Comparison of ENCODE assay signal across 9 cellular contexts in genomic region chr15:63044077-63044644, GRCh38. TPM values are rescaled to one million over a fixed set of nuclear protein-coding genes. Genes with fewer than 3 reads are reported as not detected.
DNase-seq lines count a peak whose midpoint lies in the region; ATAC-seq and TF ChIP-seq lines count a peak whose summit lies in the region.
"Had no signal": no experiment of that assay in that cellular context is flagged by ENCODE, and none has a peak within 500 bp of the region (broad histone marks: within the 10 kb centered on the region; RNA-seq: fewer than 3 reads in every experiment).

No MANE protein-coding gene starts in this region.

- DNase-seq in heart right ventricle (no peak), cardiac septum (ENCODE audit: low spot score) (no peak), vagina (ENCODE audit: extremely low spot score in 2 of 2) (no peak), NCI-H748 treated with DMSO at 0.1 percent for 48 hours (lab: John Stamatoyannopoulos, UW) (no peak)
- DNase-seq in effector memory CD8-positive, alpha-beta T cell: no peak
- DNase-seq in activated naive CD4-positive, alpha-beta T cell treated with anti-CD3 and anti-CD28 coated beads, Interleukin-2, amount 10 ng/mL, durations not matched to agents 7 days and 5 days: no peak
- DNase-seq: cerebellar nuclear complex had no signal

- ATAC-seq in heart right ventricle (no peak), GM19395 (IDR thresholded peaks at IDR 0.05; ENCODE audit: unreplicated experiment) (no peak)
- no peak for ATAC-seq in effector memory CD8-positive, alpha-beta T cell (replicated peaks)

- H3K9me3 Mint-ChIP-seq in effector memory CD8-positive, alpha-beta T cell: no peaks in the 10 kb centered on the region
- H3K9me3 Mint-ChIP-seq in activated naive CD4-positive, alpha-beta T cell treated with anti-CD3 and anti-CD28 coated beads, Interleukin-2, amount 10 ng/mL, durations not matched to agents 7 days and 5 days: no peaks in the 10 kb centered on the region

- CTCF ChIA-PET in activated naive CD4-positive, alpha-beta T cell treated with anti-CD3 and anti-CD28 coated beads, Interleukin-2, amount 10 ng/mL, durations not matched to agents 7 days and 5 days (lab: Charles Lee): no interaction called here

- H3K4me1 Mint-ChIP-seq in effector memory CD8-positive, alpha-beta T cell (ENCODE audit: low read depth in 2 of 2): peaks cover 13 to 17% of the 10 kb centered on the region in 2 donors
- peaks cover 21% of the 10 kb centered on the region for H3K4me1 Mint-ChIP-seq in activated naive CD4-positive, alpha-beta T cell treated with anti-CD3 and anti-CD28 coated beads, Interleukin-2, amount 10 ng/mL, durations not matched to agents 7 days and 5 days

- H3K27me3 Mint-ChIP-seq in effector memory CD8-positive, alpha-beta T cell: peaks cover 76 to 84% of the 10 kb centered on the region in 2 donors
- peaks cover 90% of the 10 kb centered on the region for H3K27me3 Mint-ChIP-seq in activated naive CD4-positive, alpha-beta T cell treated with anti-CD3 and anti-CD28 coated beads, Interleukin-2, amount 10 ng/mL, durations not matched to agents 7 days and 5 days

- TF ChIP-seq CTCF in heart right ventricle (IDR thresholded peaks at IDR 0.05) (no peak), vagina (IDR thresholded peaks at IDR 0.05) (no peak)

- peak overlapping the region; percentile 53 to 70 for H3K4me3 Mint-ChIP-seq in effector memory CD8-positive, alpha-beta T cell
- H3K4me3 Mint-ChIP-seq in activated naive CD4-positive, alpha-beta T cell treated with anti-CD3 and anti-CD28 coated beads, Interleukin-2, amount 10 ng/mL, durations not matched to agents 7 days and 5 days: no peak overlapping the region

- intact Hi-C loops in heart right ventricle (cut with DNase I): loop anchor here in 8 of 10 donors (2.0 to 10.0 kb wide), 8 partner anchors 102 to 361 kb away; no protein-coding TSS in a partner anchor
- intact Hi-C loops in cardiac septum (cut with DNase I): loop anchor here (5.0 to 10.0 kb wide), 3 partner anchors 47 to 231 kb away; partner anchors contain the start of gene APH1B
- intact Hi-C loops in vagina (cut with DNase I): loop anchor here (5.0 kb wide), 1 partner anchor 48 kb away; no protein-coding TSS in a partner anchor

- H3K9me3 ChIP-seq in heart right ventricle: no peaks in the 10 kb centered on the region
- H3K9me3 ChIP-seq in muscle layer of colon (ENCODE audit: low read length): no peaks in the 10 kb centered on the region
- no peaks in the 10 kb centered on the region for H3K9me3 ChIP-seq in vagina

- H3K4me1 ChIP-seq in heart right ventricle: peaks cover 4 to 55% (median 25%) of the 10 kb centered on the region in 9 donors
- H3K4me1 ChIP-seq in muscle layer of colon (ENCODE audit: insufficient read depth, low read length): peaks cover 15% of the 10 kb centered on the region
- peaks cover 22% of the 10 kb centered on the region for H3K4me1 ChIP-seq in vagina

- H3K4me3 ChIP-seq in heart right ventricle (peak overlapping the region; percentile 66 to 92 (median 80)), muscle layer of colon (ENCODE audit: low read depth in 1 of 2, low read length in 2 of 2) (peak overlapping the region; percentile 64 to 81), vagina (peak overlapping the region; percentile 70 to 77)

- no peak for TF ChIP-seq POLR2A in vagina (IDR thresholded peaks at IDR 0.05)

- H3K27me3 ChIP-seq in heart right ventricle (peaks cover 0 to 80% (median 0%) of the 10 kb centered on the region in 7 donors), muscle layer of colon (ENCODE audit: control insufficient read depth in 1 of 2, insufficient read depth in 2 of 2, low read length in 2 of 2) (no peaks in the 10 kb centered on the region), vagina (no peaks in the 10 kb centered on the region)

- H3K9ac ChIP-seq in muscle layer of colon (ENCODE audit: low read length): peak overlapping the region; percentile 69

- peaks cover 10% of the 10 kb centered on the region for H3K36me3 Mint-ChIP-seq in effector memory CD8-positive, alpha-beta T cell (ENCODE audit: insufficient read depth)
- H3K36me3 Mint-ChIP-seq in activated naive CD4-positive, alpha-beta T cell treated with anti-CD3 and anti-CD28 coated beads, Interleukin-2, amount 10 ng/mL, durations not matched to agents 7 days and 5 days: no peaks in the 10 kb centered on the region

- peaks cover 0 to 35% (median 25%) of the 10 kb centered on the region in 9 donors for H3K36me3 ChIP-seq in heart right ventricle
- H3K36me3 ChIP-seq in muscle layer of colon (ENCODE audit: insufficient read depth, low read length): peaks cover 41% of the 10 kb centered on the region
- no peaks in the 10 kb centered on the region for H3K36me3 ChIP-seq in vagina

- 30 to 39% methylated on average over 7 of the region's 7 CpGs for WGBS in heart right ventricle, 2 donors

- H3K27ac ChIP-seq in heart right ventricle (peak overlapping the region; percentile 90 to 100 (median 98)), muscle layer of colon (ENCODE audit: low read depth, low read length) (peak overlapping the region; percentile 86), vagina (peak overlapping the region; percentile 86)

- no peak overlapping the region for H3K27ac Mint-ChIP-seq in effector memory CD8-positive, alpha-beta T cell
- H3K27ac Mint-ChIP-seq in activated naive CD4-positive, alpha-beta T cell treated with anti-CD3 and anti-CD28 coated beads, Interleukin-2, amount 10 ng/mL, durations not matched to agents 7 days and 5 days: no peak overlapping the region

RNA-seq across cellular contexts. Expression of gene TPM1, which starts 1.6 kb away (rescaled TPM):
- total RNA-seq in heart right ventricle (over 10,000 TPM; 11,955 to 17,571 (median 14,403) TPM), cardiac septum (14,297 TPM), vagina (498 TPM)
- over 10,000 TPM; 10,066 to 18,091 TPM for polyA plus RNA-seq in heart right ventricle

Comparison
In these comparisons a context has a peak if more than half of its experiments do, and no peak if none do; other contexts are left out.
1. RNA of gene TPM1, which starts 1.6 kb away (total RNA-seq): 11,955 to 17,571 TPM in heart right ventricle and 14,297 TPM in cardiac septum (single experiment); 498 TPM in vagina (single experiment); every median in the first group is over 10 times any median in the second.
2. Peak in every context shown above with its lines, with median percentiles within 50 percentile points of each other: H3K27ac ChIP-seq and H3K4me3 ChIP-seq.